Comparison of ENCODE assay signal across 8 cellular contexts in the genomic region with DNA sequence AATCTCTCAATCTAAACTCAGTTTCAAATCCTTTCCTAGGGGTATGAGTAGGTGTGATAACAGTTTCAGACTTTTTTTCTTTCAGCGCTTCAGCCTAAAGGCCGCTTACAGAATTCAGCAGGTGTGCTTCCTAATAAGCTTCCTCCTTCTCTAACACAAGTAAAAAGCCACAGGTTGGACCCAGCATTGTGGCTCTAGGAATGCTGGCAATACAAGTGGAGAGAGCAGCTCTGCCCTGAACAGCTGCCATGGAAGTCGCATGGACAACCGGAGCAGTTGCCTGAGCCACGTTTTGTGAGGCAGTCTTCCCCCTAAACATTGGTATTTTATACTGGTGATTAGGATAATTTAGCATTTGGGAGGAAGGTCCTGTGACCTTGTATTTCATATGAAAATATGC.
"Had no signal": no experiment of that assay in that cellular context is flagged by ENCODE, and none has a peak within 500 bp of the region (broad histone marks: within the 10 kb centered on the region; RNA-seq: fewer than 3 reads in every experiment).

No MANE protein-coding gene starts in this region.

- ATAC-seq: esophagus mucosa; naive thymus-derived CD8-positive, alpha-beta T cell; stimulated activated effector memory CD8-positive, alpha-beta T cell treated with anti-CD3 and anti-CD28 coated beads, Interleukin-12 subunit alpha, Interleukin-12 subunit beta, amount 100 ng/mL, for 72 hours; T-helper 17 cell had no signal

- H3K4me3 ChIP-seq: smooth muscle cell had no signal

- DNase-seq: activated CD4-positive, alpha-beta T cell treated with anti-CD3 and anti-CD28 coated beads, Interleukin-2, amount 50 U/mL, for 1 hour; activated effector memory CD4-positive, alpha-beta T cell treated with Interleukin-2 at 50 U/mL for 16 hours; activated T-cell treated with anti-CD3 and anti-CD28 coated beads, Interleukin-2, amount 50 U/mL, for 1 hour; naive thymus-derived CD8-positive, alpha-beta T cell; T-helper 17 cell had no signal
